In genomic region chr9:79638806-79639205, GRCh38 we compare ENCODE assay signal across 15 cellular contexts.
DNase-seq lines count a peak whose midpoint lies in the region; ATAC-seq and TF ChIP-seq lines count a peak whose summit lies in the region.
"Had no signal": no experiment of that assay in that cellular context is flagged by ENCODE, and none has a peak within 500 bp of the region (broad histone marks: within the 10 kb centered on the region; RNA-seq: fewer than 3 reads in every experiment).

No MANE protein-coding gene starts in this region.

- no peaks in the 10 kb centered on the region for H3K36me3 ChIP-seq in WERI-Rb-1
- H3K36me3 ChIP-seq: HAP-1 had no signal

- no peak for DNase-seq in CD4-positive, alpha-beta T cell
- peak; percentile 26 for DNase-seq in M059J (ENCODE audit: low read depth)
- DNase-seq in myocyte (ENCODE audit: low read depth), result peak; percentile 49
- DNase-seq in stimulated activated naive B cell treated with anti-CD40 and anti-IgM and Interleukin-4, amounts not matched to agents 10 μg/mL and 1 μg/mL and 100 μg/mL, for 72 hours, result no peak
- DNase-seq in MV-4-11 (lab: John Stamatoyannopoulos, UW), result no peak
- no peak for DNase-seq in WERI-Rb-1
- DNase-seq in T-helper 17 cell, result no peak
- DNase-seq: C1 segment of cervical spinal cord; CD8-positive, alpha-beta T cell; COR-L47; DND-41; GDM1 had no signal

- no peaks in the 10 kb centered on the region for H3K27me3 ChIP-seq in CD4-positive, alpha-beta T cell (ENCODE audit: control insufficient read depth, insufficient read depth, low read length)
- no peaks in the 10 kb centered on the region for H3K27me3 ChIP-seq in WERI-Rb-1 (ENCODE audit: insufficient read depth, low read depth, severe bottlenecking)

- H3K4me3 Mint-ChIP-seq in CD4-positive, alpha-beta T cell, result no peak overlapping the region
- no peak overlapping the region for H3K4me3 Mint-ChIP-seq in stimulated activated naive B cell treated with anti-CD40 and anti-IgM and Interleukin-4, amounts not matched to agents 10 μg/mL and 1 μg/mL and 100 μg/mL, for 72 hours
- H3K4me3 Mint-ChIP-seq in T-helper 17 cell, result no peak overlapping the region
- H3K4me3 Mint-ChIP-seq: B cell; CD8-positive, alpha-beta T cell had no signal

- intact Hi-C loops in CD4-positive, alpha-beta T cell (cut with DNase I, micrococcal nuclease), result no loop called here

- peaks cover 75% of the 10 kb centered on the region for H3K36me3 Mint-ChIP-seq in CD4-positive, alpha-beta T cell (ENCODE audit: low read depth)
- peaks cover 57 to 79% of the 10 kb centered on the region in 2 donors for H3K36me3 Mint-ChIP-seq in stimulated activated naive B cell treated with anti-CD40 and anti-IgM and Interleukin-4, amounts not matched to agents 10 μg/mL and 1 μg/mL and 100 μg/mL, for 72 hours
- peaks cover 5% of the 10 kb centered on the region for H3K36me3 Mint-ChIP-seq in T-helper 17 cell (ENCODE audit: low read depth)

- H3K4me1 Mint-ChIP-seq in CD4-positive, alpha-beta T cell (ENCODE audit: low read depth), result peaks cover 79% of the 10 kb centered on the region
- peaks cover 18 to 27% of the 10 kb centered on the region in 2 donors for H3K4me1 Mint-ChIP-seq in stimulated activated naive B cell treated with anti-CD40 and anti-IgM and Interleukin-4, amounts not matched to agents 10 μg/mL and 1 μg/mL and 100 μg/mL, for 72 hours
- H3K4me1 Mint-ChIP-seq in T-helper 17 cell, result peaks cover 33% of the 10 kb centered on the region

- no peaks in the 10 kb centered on the region for H3K27me3 Mint-ChIP-seq in CD4-positive, alpha-beta T cell
- H3K27me3 Mint-ChIP-seq in stimulated activated naive B cell treated with anti-CD40 and anti-IgM and Interleukin-4, amounts not matched to agents 10 μg/mL and 1 μg/mL and 100 μg/mL, for 72 hours, result no peaks in the 10 kb centered on the region
- no peaks in the 10 kb centered on the region for H3K27me3 Mint-ChIP-seq in T-helper 17 cell
- H3K27me3 Mint-ChIP-seq: B cell had no signal

- TF ChIP-seq CTCF in CD4-positive, alpha-beta T cell (IDR thresholded peaks at IDR 0.05), result no peak
- no peak for TF ChIP-seq CTCF in WERI-Rb-1 (IDR thresholded peaks at IDR 0.05; ENCODE audit: low read depth, low read length)

- H3K27ac ChIP-seq in CD4-positive, alpha-beta T cell (ENCODE audit: low read depth, low read length), result no peak overlapping the region
- H3K27ac ChIP-seq in WERI-Rb-1, result no peak overlapping the region

- CTCF ChIA-PET in CD4-positive, alpha-beta T cell (lab: Charles Lee), result interaction anchor here (0.6 kb wide), 1 partner anchor 1904 kb away, joined by 3 read pairs; no protein-coding TSS in a partner anchor

- H3K9me3 ChIP-seq in CD4-positive, alpha-beta T cell (ENCODE audit: control insufficient read depth, low read length), result peaks cover under 1% of the 10 kb centered on the region
- no peaks in the 10 kb centered on the region for H3K9me3 ChIP-seq in WERI-Rb-1 (ENCODE audit: severe bottlenecking)
- H3K9me3 ChIP-seq in T-helper 17 cell (ENCODE audit: control insufficient read depth, low read length, poor library complexity, severe bottlenecking), result peaks cover 5% of the 10 kb centered on the region
- H3K9me3 ChIP-seq: HAP-1 had no signal

- peak overlapping the region; percentile 42 for H3K27ac Mint-ChIP-seq in CD4-positive, alpha-beta T cell
- peak overlapping the region; percentile 22 for H3K27ac Mint-ChIP-seq in stimulated activated naive B cell treated with anti-CD40 and anti-IgM and Interleukin-4, amounts not matched to agents 10 μg/mL and 1 μg/mL and 100 μg/mL, for 72 hours
- no peak overlapping the region for H3K27ac Mint-ChIP-seq in T-helper 17 cell
- H3K27ac Mint-ChIP-seq: B cell; CD8-positive, alpha-beta T cell had no signal

- POLR2A ChIA-PET in CD4-positive, alpha-beta T cell (lab: Charles Lee), result interaction anchor here (1.4 to 2.3 kb wide), 3 partner anchors 15 to 67 kb away, joined by 5 to 11 read pairs (median 6); partner anchors contain the start of gene TLE4

- H3K9me3 Mint-ChIP-seq in CD4-positive, alpha-beta T cell, result peaks cover 10% of the 10 kb centered on the region
- peaks cover 18% of the 10 kb centered on the region in 2 donors for H3K9me3 Mint-ChIP-seq in stimulated activated naive B cell treated with anti-CD40 and anti-IgM and Interleukin-4, amounts not matched to agents 10 μg/mL and 1 μg/mL and 100 μg/mL, for 72 hours

- no peak overlapping the region for H3K4me3 ChIP-seq in WERI-Rb-1 (ENCODE audit: low read depth, low read length)
- H3K4me3 ChIP-seq: HAP-1 had no signal

- ATAC-seq in CD4-positive, alpha-beta T cell (ENCODE audit: poor library complexity), result no peak
- ATAC-seq in stimulated activated naive B cell treated with anti-CD40 and anti-IgM and Interleukin-4, amounts not matched to agents 10 μg/mL and 1 μg/mL and 100 μg/mL, for 72 hours (replicated peaks), result no peak
- no peak for ATAC-seq in T-helper 17 cell
- ATAC-seq: CD8-positive, alpha-beta T cell; HepG2 had no signal

Comparison
In these comparisons a context has a peak if more than half of its experiments do, and no peak if none do; other contexts are left out.
1. DNase-seq: peak in M059J (single experiment) and myocyte (single experiment); none in CD4-positive, alpha-beta T cell (0 of 10), stimulated activated naive B cell treated with anti-CD40 and anti-IgM and Interleukin-4, amounts not matched to agents 10 μg/mL and 1 μg/mL and 100 μg/mL, for 72 hours (single experiment), MV-4-11 (single experiment), WERI-Rb-1 (single experiment) and T-helper 17 cell (0 of 3).